In the genomic region with DNA sequence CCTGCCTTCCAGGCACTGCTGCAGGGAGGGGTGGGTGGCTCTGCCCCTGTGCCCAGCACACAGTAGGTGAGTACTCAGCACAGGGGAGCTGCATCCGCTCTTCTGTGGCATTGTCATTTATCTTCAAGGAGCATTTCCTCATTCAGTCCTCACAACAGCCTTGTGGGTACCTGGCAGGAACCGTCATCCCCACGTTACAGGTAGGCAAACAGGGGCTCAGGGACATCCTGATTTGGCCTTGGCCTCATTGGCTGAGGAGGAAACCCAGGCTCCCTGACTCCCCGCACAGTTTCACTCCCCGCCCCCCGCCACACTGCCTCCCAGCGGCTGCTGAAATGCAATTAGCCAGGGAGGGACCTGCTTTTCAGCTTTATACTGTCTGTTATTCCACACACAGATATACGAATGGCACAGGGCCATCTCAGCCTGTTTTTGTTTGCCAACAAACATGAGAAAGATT, we compare ENCODE assay signal across 11 cellular contexts.
DNase-seq lines count a peak whose midpoint lies in the region; ATAC-seq, FAIRE-seq and TF ChIP-seq lines count a peak whose summit lies in the region.
"Had no signal": no experiment of that assay in that cellular context is flagged by ENCODE, and none has a peak within 500 bp of the region (broad histone marks: within the 10 kb centered on the region; RNA-seq: fewer than 3 reads in every experiment).

No MANE protein-coding gene starts in this region.

- CTCF ChIA-PET in activated naive CD4-positive, alpha-beta T cell treated with anti-CD3 and anti-CD28 coated beads, Interleukin-2, amount 10 ng/mL, durations not matched to agents 7 days and 5 days (lab: Charles Lee) = no interaction called here

- no peak overlapping the region for H3K4me3 Mint-ChIP-seq in activated naive CD4-positive, alpha-beta T cell treated with anti-CD3 and anti-CD28 coated beads, Interleukin-2, amount 10 ng/mL, durations not matched to agents 7 days and 5 days
- H3K4me3 Mint-ChIP-seq in stimulated activated naive CD8-positive, alpha-beta T cell treated with anti-CD3 and anti-CD28 coated beads, Interleukin-15, amount 100 ng/mL, for 72 hours = no peak overlapping the region

- FAIRE-seq in GM19239 (lab: Jason Lieb, UNC) = no peak
- FAIRE-seq: GM18507, islet of Langerhans had no signal

- peak; percentile 39; the same call in 1 of the 3 replicates for ATAC-seq in SK-N-SH treated with all-trans-retinoic acid at 6 μM for 48 hours
- ATAC-seq in stimulated activated naive CD8-positive, alpha-beta T cell treated with anti-CD3 and anti-CD28 coated beads, Interleukin-15, amount 100 ng/mL, for 72 hours = peak; percentile 64

- H3K36me3 Mint-ChIP-seq in activated naive CD4-positive, alpha-beta T cell treated with anti-CD3 and anti-CD28 coated beads, Interleukin-2, amount 10 ng/mL, durations not matched to agents 7 days and 5 days = no peaks in the 10 kb centered on the region

- peaks cover 42% of the 10 kb centered on the region for H3K27me3 Mint-ChIP-seq in activated naive CD4-positive, alpha-beta T cell treated with anti-CD3 and anti-CD28 coated beads, Interleukin-2, amount 10 ng/mL, durations not matched to agents 7 days and 5 days
- H3K27me3 Mint-ChIP-seq in stimulated activated naive CD8-positive, alpha-beta T cell treated with anti-CD3 and anti-CD28 coated beads, Interleukin-15, amount 100 ng/mL, for 72 hours = peaks cover 19% of the 10 kb centered on the region

- peak; percentile 41 for DNase-seq in activated naive CD4-positive, alpha-beta T cell treated with anti-CD3 and anti-CD28 coated beads, Interleukin-2, amount 10 ng/mL, durations not matched to agents 7 days and 5 days
- DNase-seq in activated naive CD4-positive, alpha-beta T cell (lab: John Stamatoyannopoulos, UW) = no peak
- DNase-seq in iPS DF 4.7 (ENCODE audit: extremely low read depth, low spot score) (peak; percentile 16), GM19240 (ENCODE audit: insufficient read length, low spot score) (no peak), KG1 (lab: John Stamatoyannopoulos, UW) (no peak), GM19239 (ENCODE audit: insufficient read length, low spot score) (no peak)
- DNase-seq in stimulated activated naive CD8-positive, alpha-beta T cell treated with anti-CD3 and anti-CD28 coated beads, Interleukin-15, amount 100 ng/mL, for 72 hours = peak in 1 of 2 donors; percentile 9
- DNase-seq: GM23248 had no signal

- H3K4me1 Mint-ChIP-seq in activated naive CD4-positive, alpha-beta T cell treated with anti-CD3 and anti-CD28 coated beads, Interleukin-2, amount 10 ng/mL, durations not matched to agents 7 days and 5 days = peaks cover 25% of the 10 kb centered on the region
- peaks cover 20% of the 10 kb centered on the region for H3K4me1 Mint-ChIP-seq in stimulated activated naive CD8-positive, alpha-beta T cell treated with anti-CD3 and anti-CD28 coated beads, Interleukin-15, amount 100 ng/mL, for 72 hours

- no peak overlapping the region for H3K27ac Mint-ChIP-seq in activated naive CD4-positive, alpha-beta T cell treated with anti-CD3 and anti-CD28 coated beads, Interleukin-2, amount 10 ng/mL, durations not matched to agents 7 days and 5 days
- H3K27ac Mint-ChIP-seq in stimulated activated naive CD8-positive, alpha-beta T cell treated with anti-CD3 and anti-CD28 coated beads, Interleukin-15, amount 100 ng/mL, for 72 hours = no peak overlapping the region

- no peaks in the 10 kb centered on the region for H3K9me3 Mint-ChIP-seq in activated naive CD4-positive, alpha-beta T cell treated with anti-CD3 and anti-CD28 coated beads, Interleukin-2, amount 10 ng/mL, durations not matched to agents 7 days and 5 days
- H3K9me3 Mint-ChIP-seq in stimulated activated naive CD8-positive, alpha-beta T cell treated with anti-CD3 and anti-CD28 coated beads, Interleukin-15, amount 100 ng/mL, for 72 hours = no peaks in the 10 kb centered on the region

TF ChIP-seq in SK-N-SH treated with all-trans-retinoic acid at 6 μM for 48 hours, 23 proteins besides CTCF, POLR2A, EP300 and RAD21:
- no peak for TF ChIP-seq RARB (CRISPR knock-in tag; IDR thresholded peaks at IDR 0.05)
- TF ChIP-seq, protein P1, sequence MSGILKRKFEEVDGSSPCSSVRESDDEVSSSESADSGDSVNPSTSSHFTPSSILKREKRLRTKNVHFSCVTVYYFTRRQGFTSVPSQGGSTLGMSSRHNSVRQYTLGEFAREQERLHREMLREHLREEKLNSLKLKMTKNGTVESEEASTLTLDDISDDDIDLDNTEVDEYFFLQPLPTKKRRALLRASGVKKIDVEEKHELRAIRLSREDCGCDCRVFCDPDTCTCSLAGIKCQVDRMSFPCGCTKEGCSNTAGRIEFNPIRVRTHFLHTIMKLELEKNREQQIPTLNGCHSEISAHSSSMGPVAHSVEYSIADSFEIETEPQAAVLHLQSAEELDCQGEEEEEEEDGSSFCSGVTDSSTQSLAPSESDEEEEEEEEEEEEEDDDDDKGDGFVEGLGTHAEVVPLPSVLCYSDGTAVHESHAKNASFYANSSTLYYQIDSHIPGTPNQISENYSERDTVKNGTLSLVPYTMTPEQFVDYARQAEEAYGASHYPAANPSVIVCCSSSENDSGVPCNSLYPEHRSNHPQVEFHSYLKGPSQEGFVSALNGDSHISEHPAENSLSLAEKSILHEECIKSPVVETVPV (CRISPR knock-in tag; IDR thresholded peaks at IDR 0.05) = no peak
TF ChIP-seq in SK-N-SH treated with all-trans-retinoic acid at 6 μM for 48 hours: peak in this region for 0.

Comparison
In these comparisons a context has a peak if more than half of its experiments do, and no peak if none do; other contexts are left out.
1. DNase-seq: peak in activated naive CD4-positive, alpha-beta T cell treated with anti-CD3 and anti-CD28 coated beads, Interleukin-2, amount 10 ng/mL, durations not matched to agents 7 days and 5 days (single experiment) and iPS DF 4.7 (single experiment); none in activated naive CD4-positive, alpha-beta T cell (0 of 4), GM19240 (single experiment), KG1 (single experiment) and GM19239 (single experiment).